Comparison of ENCODE assay signal across 6 cellular contexts in genomic region chr3:37773925-37774324, GRCh38.
"Had no signal": no experiment of that assay in that cellular context is flagged by ENCODE, and none has a peak within 500 bp of the region (broad histone marks: within the 10 kb centered on the region; RNA-seq: fewer than 3 reads in every experiment).

No MANE protein-coding gene starts in this region.

- H3K4me1 ChIP-seq: HAP-1 had no signal

- H3K4me3 ChIP-seq: GM23338, HAP-1 had no signal

- ATAC-seq: GM23338, HCT116, HepG2 had no signal

- DNase-seq: HFFc6 had no signal

- H3K27ac ChIP-seq: HL-60 had no signal

- H3K36me3 ChIP-seq: HAP-1 had no signal

- H3K9me3 ChIP-seq: HAP-1 had no signal
